Comparison of ENCODE assay signal across 8 cellular contexts in genomic region chr19:49818691-49819331, GRCh38. TPM values are rescaled to one million over a fixed set of nuclear protein-coding genes. Genes with fewer than 3 reads are reported as not detected.
DNase-seq lines count a peak whose midpoint lies in the region; ATAC-seq and TF ChIP-seq lines count a peak whose summit lies in the region.

No MANE protein-coding gene starts in this region.

- no peak for DNase-seq in GM12864 (ENCODE audit: low read depth)
- DNase-seq in Peyer's patch, result no peak
- DNase-seq in prostate gland (ENCODE audit: low spot score), result no peak
- no peak for DNase-seq in foreskin melanocyte
- no peak for DNase-seq in amygdala (lab: John Stamatoyannopoulos, UW)
- no peak for DNase-seq in anterior cingulate cortex (lab: John Stamatoyannopoulos, UW)

- H3K4me1 ChIP-seq in Peyer's patch (peaks cover 0 to 24% (median 0%) of the 10 kb centered on the region in 4 donors), esophagus (ENCODE audit: control insufficient read depth in 2 of 2, insufficient read depth in 2 of 2, low read length in 1 of 2) (peaks cover 4 to 10% of the 10 kb centered on the region in 2 donors), prostate gland (replicated peaks) (peaks cover 3% of the 10 kb centered on the region)

- TF ChIP-seq POLR2A in Peyer's patch (IDR thresholded peaks at IDR 0.05), result no peak
- TF ChIP-seq POLR2A in prostate gland (IDR thresholded peaks at IDR 0.05), result no peak

- no peak for ATAC-seq in GM19463 (IDR thresholded peaks at IDR 0.05; ENCODE audit: unreplicated experiment)

- no peaks in the 10 kb centered on the region for H3K9me3 ChIP-seq in Peyer's patch
- no peaks in the 10 kb centered on the region for H3K9me3 ChIP-seq in esophagus (ENCODE audit: control insufficient read depth in 2 of 2, insufficient read depth in 1 of 2, low read depth in 1 of 2, low read length in 1 of 2)
- no peaks in the 10 kb centered on the region for H3K9me3 ChIP-seq in prostate gland

- WGBS in esophagus, 2 donors, result 22 to 24% methylated on average over 14 of the region's 14 CpGs
- 16% methylated on average over 14 of the region's 14 CpGs for WGBS in prostate gland

- H3K27me3 ChIP-seq in Peyer's patch (no peaks in the 10 kb centered on the region), esophagus (ENCODE audit: control insufficient read depth in 1 of 2, insufficient read depth in 2 of 2, low read length in 2 of 2) (no peaks in the 10 kb centered on the region), prostate gland (replicated peaks; ENCODE audit: insufficient read depth) (no peaks in the 10 kb centered on the region)

- no peak for TF ChIP-seq CTCF in GM12864 (IDR thresholded peaks at IDR 0.05; ENCODE audit: low read depth, low read length, missing control alignments)
- TF ChIP-seq CTCF in Peyer's patch (IDR thresholded peaks at IDR 0.05), result no peak
- no peak for TF ChIP-seq CTCF in prostate gland (IDR thresholded peaks at IDR 0.05)

- peak overlapping the region in 3 of 4 donors; percentile 77 to 91 (median 89) for H3K27ac ChIP-seq in Peyer's patch
- peak overlapping the region in 1 of 2 donors; percentile 96 for H3K27ac ChIP-seq in esophagus (ENCODE audit: low read depth in 2 of 2, low read length in 1 of 2)
- peak overlapping the region; percentile 91 to 93 for H3K27ac ChIP-seq in prostate gland

- peaks cover 0 to 20% (median 0%) of the 10 kb centered on the region in 3 donors for H3K36me3 ChIP-seq in Peyer's patch
- peaks cover 0 to 8% of the 10 kb centered on the region in 2 donors for H3K36me3 ChIP-seq in esophagus (ENCODE audit: control insufficient read depth in 2 of 2, insufficient read depth in 2 of 2, low read length in 1 of 2)
- no peaks in the 10 kb centered on the region for H3K36me3 ChIP-seq in prostate gland

- H3K4me3 ChIP-seq in GM12864 (ENCODE audit: low read depth, low read length), result peak overlapping the region; percentile 85
- H3K4me3 ChIP-seq in Peyer's patch, result peak overlapping the region; percentile 73 to 83 (median 81)
- peak overlapping the region; percentile 74 to 85 for H3K4me3 ChIP-seq in esophagus (ENCODE audit: low read depth in 1 of 2, low read length in 2 of 2)
- peak overlapping the region; percentile 67 to 79 for H3K4me3 ChIP-seq in prostate gland

- intact Hi-C loops in prostate gland (cut with DNase I), result loop anchor here (5.0 kb wide), 1 partner anchor 33 kb away; the partner anchor contains the start of gene PTOV1

RNA-seq across cellular contexts. Expression of gene MED25, which starts 0.7 kb away (rescaled TPM):
- total RNA-seq in Peyer's patch (10 to 100 TPM; 29.7 to 57.7 (median 41.8) TPM), prostate gland (100 to 1,000 TPM in 1 of 2 donors, 10 to 100 TPM in 1; 38.4 to 173 TPM)
- polyA plus RNA-seq in esophagus, result 10 to 100 TPM; 27.7 to 54.9 TPM

RNA-seq across cellular contexts. Expression of gene FUZ, which starts 5.7 kb away (rescaled TPM):
- 10 to 100 TPM in 3 of 4 donors, 1 to 10 TPM in 1; 4.1 to 13.8 (median 12.3) TPM for total RNA-seq in Peyer's patch
- 10 to 100 TPM; 11.3 to 12.1 TPM for polyA plus RNA-seq in esophagus
- 10 to 100 TPM; 39.2 to 45.4 TPM for total RNA-seq in prostate gland

RNA-seq across cellular contexts. Expression of gene PTOV1, which starts 32.1 kb away (rescaled TPM):
- total RNA-seq in Peyer's patch, result 100 to 1,000 TPM in 2 of 4 donors, 10 to 100 TPM in 2; 80.0 to 153 (median 95.9) TPM
- 10 to 100 TPM; 59.1 to 92.8 TPM for polyA plus RNA-seq in esophagus
- 100 to 1,000 TPM; 179 to 252 TPM for total RNA-seq in prostate gland

RNA-seq across cellular contexts. Expression of gene PNKP, which starts 48.6 kb away (rescaled TPM):
- total RNA-seq in Peyer's patch (100 to 1,000 TPM in 3 of 4 donors, 10 to 100 TPM in 1; 58.7 to 235 (median 118) TPM), prostate gland (100 to 1,000 TPM in 1 of 2 donors, 10 to 100 TPM in 1; 64.9 to 128 TPM)
- polyA plus RNA-seq in esophagus, result 10 to 100 TPM; 27.5 to 65.1 TPM

RNA-seq across cellular contexts. Expression of gene AP2A1, which starts 52.0 kb away (rescaled TPM):
- total RNA-seq in Peyer's patch (100 to 1,000 TPM in 1 of 4 donors, 10 to 100 TPM in 3; 57.8 to 102 (median 85.1) TPM), prostate gland (100 to 1,000 TPM in 1 of 2 donors, 10 to 100 TPM in 1; 62.7 to 252 TPM)
- 10 to 100 TPM; 37.4 to 40.7 TPM for polyA plus RNA-seq in esophagus
